ENCODE assay signal across 8 cellular contexts in the genomic region with DNA sequence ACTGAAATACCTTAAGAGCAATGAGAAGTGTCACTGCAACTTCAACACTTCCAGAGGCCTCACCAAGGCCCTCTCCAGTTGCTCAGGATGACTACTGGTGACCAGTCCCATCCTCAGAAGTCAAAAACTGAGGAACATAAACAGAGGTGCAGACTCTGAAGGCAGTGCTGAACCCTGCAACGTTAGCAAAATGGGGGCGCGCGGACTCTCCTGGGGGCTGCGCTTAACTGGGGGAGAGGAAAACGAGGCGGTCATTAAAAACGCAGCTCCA. TPM values are rescaled to one million over a fixed set of nuclear protein-coding genes. Genes with fewer than 3 reads are reported as not detected.
A peak's percentile ranks its signal among the peaks of the same experiment; 100 is the strongest.
DNase-seq lines count a peak whose midpoint lies in the region; ATAC-seq and TF ChIP-seq lines count a peak whose summit lies in the region.

No MANE protein-coding gene starts in this region.

- DNase-seq in activated CD4-positive, alpha-beta T cell treated with anti-CD3 and anti-CD28 coated beads for 36 hours: no peak
- no peak for DNase-seq in activated CD4-positive, alpha-beta T cell treated with anti-CD3 and anti-CD28 coated beads for 1 hour
- no peak for DNase-seq in suprapubic skin (ENCODE audit: low spot score in 2 of 2)
- no peak for DNase-seq in EL
- no peak for DNase-seq in AG08396 (ENCODE audit: low spot score)
- DNase-seq in activated CD4-positive, alpha-beta T cell treated with anti-CD3 and anti-CD28 coated beads, Interleukin-2, amount 50 U/mL, for 1 hour: no peak

- POLR2A ChIA-PET in activated CD4-positive, alpha-beta T cell treated with anti-CD3 and anti-CD28 coated beads for 36 hours (lab: Charles Lee): interaction anchor here (0.6 to 2.5 kb wide), 6 partner anchors 8 to 584 kb away, joined by 3 to 9 read pairs (median 7); a partner anchor contains a TSS

- H3K4me3 Mint-ChIP-seq in activated CD4-positive, alpha-beta T cell treated with anti-CD3 and anti-CD28 coated beads for 36 hours: peak overlapping the region; percentile 84
- H3K4me3 Mint-ChIP-seq in activated naive CD8-positive, alpha-beta T cell: peak overlapping the region; percentile 89

- no peak for TF ChIP-seq EP300 in suprapubic skin (IDR thresholded peaks at IDR 0.05)

- intact Hi-C loops in activated CD4-positive, alpha-beta T cell treated with anti-CD3 and anti-CD28 coated beads for 36 hours (cut with DNase I, micrococcal nuclease): loop anchor here (2.0 to 10.0 kb wide), 6 partner anchors 245 to 637 kb away; no protein-coding TSS in a partner anchor

- CTCF ChIA-PET in activated CD4-positive, alpha-beta T cell treated with anti-CD3 and anti-CD28 coated beads for 36 hours (lab: Charles Lee): interaction anchor here (0.6 to 6.6 kb wide), 26 partner anchors 7 to 598 kb away, joined by 3 to 113 read pairs (median 4); a partner anchor contains a TSS

- H3K27ac ChIP-seq in layer of hippocampus (ENCODE audit: low read depth, low read length) (peak overlapping the region; percentile 82), suprapubic skin (no peak overlapping the region)

- H3K27ac Mint-ChIP-seq in activated CD4-positive, alpha-beta T cell treated with anti-CD3 and anti-CD28 coated beads for 36 hours: peak overlapping the region; percentile 73
- H3K27ac Mint-ChIP-seq in activated naive CD8-positive, alpha-beta T cell: peak overlapping the region; percentile 81

- H3K36me3 ChIP-seq in suprapubic skin: no peaks in the 10 kb centered on the region

- ATAC-seq in activated CD4-positive, alpha-beta T cell treated with anti-CD3 and anti-CD28 coated beads for 36 hours: no peak

- H3K4me3 ChIP-seq in suprapubic skin: peak overlapping the region; percentile 73

- no peak for TF ChIP-seq CTCF in suprapubic skin (IDR thresholded peaks at IDR 0.05)

- H3K36me3 Mint-ChIP-seq in activated CD4-positive, alpha-beta T cell treated with anti-CD3 and anti-CD28 coated beads for 36 hours (ENCODE audit: low read depth): peaks cover 6% of the 10 kb centered on the region
- H3K36me3 Mint-ChIP-seq in activated naive CD8-positive, alpha-beta T cell: peaks cover 6% of the 10 kb centered on the region

- no peak for TF ChIP-seq POLR2A in suprapubic skin (IDR thresholded peaks at IDR 0.05)

- H3K4me1 Mint-ChIP-seq in activated CD4-positive, alpha-beta T cell treated with anti-CD3 and anti-CD28 coated beads for 36 hours: peaks cover 17% of the 10 kb centered on the region
- H3K4me1 Mint-ChIP-seq in activated naive CD8-positive, alpha-beta T cell (ENCODE audit: low read depth): peaks cover 27% of the 10 kb centered on the region

- no peaks in the 10 kb centered on the region for H3K9me3 ChIP-seq in suprapubic skin

- no peaks in the 10 kb centered on the region for H3K9me3 Mint-ChIP-seq in activated CD4-positive, alpha-beta T cell treated with anti-CD3 and anti-CD28 coated beads for 36 hours (ENCODE audit: low read depth)
- H3K9me3 Mint-ChIP-seq in activated naive CD8-positive, alpha-beta T cell (ENCODE audit: low read depth): no peaks in the 10 kb centered on the region

- peaks cover 26% of the 10 kb centered on the region for H3K4me1 ChIP-seq in suprapubic skin

- H3K27me3 Mint-ChIP-seq in activated CD4-positive, alpha-beta T cell treated with anti-CD3 and anti-CD28 coated beads for 36 hours: no peaks in the 10 kb centered on the region
- H3K27me3 Mint-ChIP-seq in activated naive CD8-positive, alpha-beta T cell: no peaks in the 10 kb centered on the region

- WGBS in suprapubic skin: 8% methylated on average over 8 of the region's 8 CpGs

- H3K27me3 ChIP-seq in layer of hippocampus (ENCODE audit: control insufficient read depth, insufficient read depth, low read length) (no peaks in the 10 kb centered on the region), suprapubic skin (no peaks in the 10 kb centered on the region)

RNA-seq across cellular contexts. Expression of a gene that starts 0.9 kb away (rescaled TPM):
- total RNA-seq in activated CD4-positive, alpha-beta T cell treated with anti-CD3 and anti-CD28 coated beads for 36 hours: 1 to 10 TPM; 5.4 to 5.7 TPM
- 10 to 100 TPM in 2 of 4 donors, 1 to 10 TPM in 2; 8.0 to 19.4 (median 13.2) TPM for total RNA-seq in suprapubic skin
